1 cellular context compared by ENCODE assay signal in genomic region chr17:75084039-75084660, GRCh38.
TF ChIP-seq lines count a peak whose summit lies in the region.

No MANE protein-coding gene starts in this region.

TF ChIP-seq in HEK293, 187 proteins besides CTCF, POLR2A, EP300 and RAD21 (continued from another document):
- no peak for TF ChIP-seq ELK4 (IDR thresholded peaks at IDR 0.05; ENCODE audit: borderline replicate concordance, low read depth, low read length)
- TF ChIP-seq KLF1 (tag by site-specific recombination; IDR thresholded peaks at IDR 0.05) = no peak
- no peak for TF ChIP-seq ZNF37A (tag by site-specific recombination; IDR thresholded peaks at IDR 0.05)
- no peak for TF ChIP-seq ZNF692 (tag by site-specific recombination; IDR thresholded peaks at IDR 0.05)
- no peak for TF ChIP-seq ZNF114 (tag by site-specific recombination; IDR thresholded peaks at IDR 0.05)
- TF ChIP-seq SP2 (tag by site-specific recombination; IDR thresholded peaks at IDR 0.05) = no peak
- no peak for TF ChIP-seq GLI2 (tag by site-specific recombination; IDR thresholded peaks at IDR 0.05; ENCODE audit: borderline replicate concordance, low read depth)
- no peak for TF ChIP-seq ZNF112 (tag by site-specific recombination; IDR thresholded peaks at IDR 0.05)
- TF ChIP-seq ZBTB48 (tag by site-specific recombination; IDR thresholded peaks at IDR 0.05) = no peak
- no peak for TF ChIP-seq ZBTB7A (tag by site-specific recombination; IDR thresholded peaks at IDR 0.05; ENCODE audit: low read depth)
- TF ChIP-seq PRDM4 (tag by site-specific recombination; IDR thresholded peaks at IDR 0.05) = no peak
- no peak for TF ChIP-seq YY2 (tag by site-specific recombination; IDR thresholded peaks at IDR 0.05)
- TF ChIP-seq ZNF211 (tag by site-specific recombination; IDR thresholded peaks at IDR 0.05; ENCODE audit: low read depth) = no peak
- TF ChIP-seq GLIS1 (tag by site-specific recombination; IDR thresholded peaks at IDR 0.05) = no peak
- TF ChIP-seq ZNF513 (tag by site-specific recombination; IDR thresholded peaks at IDR 0.05) = no peak
- no peak for TF ChIP-seq ZNF558 (tag by site-specific recombination; IDR thresholded peaks at IDR 0.05)
- no peak for TF ChIP-seq ZNF433 (tag by site-specific recombination; IDR thresholded peaks at IDR 0.05; ENCODE audit: low read depth)
- no peak for TF ChIP-seq ZNF529 (tag by site-specific recombination; IDR thresholded peaks at IDR 0.05; ENCODE audit: insufficient replicate concordance)
